ENCODE assay signal across 8 cellular contexts in the genomic region with DNA sequence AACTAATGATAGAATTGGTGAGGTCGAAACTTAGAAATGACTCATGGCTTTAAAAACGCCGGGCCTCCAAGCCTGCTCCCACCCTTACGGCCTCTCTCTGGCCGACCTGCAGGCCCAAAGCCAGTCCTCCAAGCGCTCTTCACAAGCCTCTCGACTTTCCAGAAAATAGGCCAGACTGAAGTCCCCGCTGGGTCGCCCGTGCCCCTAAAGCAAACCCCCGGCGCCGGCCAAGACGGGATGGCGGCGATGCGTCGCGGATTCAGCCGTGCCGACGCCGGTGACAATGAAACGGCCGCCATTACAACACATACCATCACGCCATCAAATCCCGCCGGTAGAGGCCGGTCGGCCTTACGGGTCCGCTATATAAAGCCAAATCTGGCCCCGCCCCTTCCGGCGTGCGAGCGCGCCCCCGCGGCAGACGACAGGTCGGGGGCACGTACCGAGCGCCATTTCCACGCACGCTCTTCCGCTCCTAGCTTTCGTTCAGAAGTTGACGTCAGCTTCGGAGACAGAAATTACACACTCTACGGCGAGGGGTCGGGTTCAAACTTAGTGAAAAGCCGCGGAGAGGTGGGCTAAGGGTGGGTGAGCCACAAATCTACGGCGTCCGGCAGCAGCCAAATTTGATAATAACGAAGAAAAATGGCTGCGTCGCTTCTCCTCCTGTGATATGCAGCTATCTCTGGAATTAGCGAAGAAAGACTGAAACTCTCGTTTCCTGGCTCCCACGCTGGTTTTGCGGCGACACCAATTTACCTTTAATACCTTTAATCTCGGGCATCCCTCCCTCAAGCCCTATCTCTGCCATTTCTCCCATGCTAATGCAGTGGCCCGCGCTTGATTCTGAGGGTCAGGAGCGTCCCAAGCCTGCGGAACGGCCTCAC. TPM values are rescaled to one million over a fixed set of nuclear protein-coding genes. Genes with fewer than 3 reads are reported as not detected.
DNase-seq lines count a peak whose midpoint lies in the region; ATAC-seq and TF ChIP-seq lines count a peak whose summit lies in the region.

A gene (minus strand): TSS at position 340 of the 887 bp plus-strand sequence. CDS start 26 bp downstream, at position 314.

- CTCF ChIA-PET in activated CD4-positive, alpha-beta memory T cell treated with anti-CD3 and anti-CD28 coated beads, Interleukin-2, amount 10 ng/mL, durations not matched to agents 7 days and 5 days (lab: Charles Lee) = interaction anchor here (0.5 to 8.1 kb wide), 18 partner anchors 9 to 1699 kb away, joined by 3 to 115 read pairs (median 4); a partner anchor contains a TSS

- H3K36me3 Mint-ChIP-seq in CD14-positive monocyte = peaks cover 36 to 38% of the 10 kb centered on the region in 2 donors
- H3K36me3 Mint-ChIP-seq in activated CD4-positive, alpha-beta memory T cell treated with anti-CD3 and anti-CD28 coated beads, Interleukin-2, amount 10 ng/mL, durations not matched to agents 7 days and 5 days (ENCODE audit: low read depth) = peaks cover 51% of the 10 kb centered on the region

- peaks cover 0 to 2% (median 0%) of the 10 kb centered on the region in 7 donors for H3K9me3 Mint-ChIP-seq in CD14-positive monocyte
- H3K9me3 Mint-ChIP-seq in activated CD4-positive, alpha-beta memory T cell treated with anti-CD3 and anti-CD28 coated beads, Interleukin-2, amount 10 ng/mL, durations not matched to agents 7 days and 5 days = no peaks in the 10 kb centered on the region

- intact Hi-C loops in CD14-positive monocyte (cut with micrococcal nuclease) = loop anchor here (2.0 to 10.0 kb wide), 5 partner anchors 149 to 725 kb away; a partner anchor contains a TSS
- intact Hi-C loops in lower leg skin (cut with DNase I; ENCODE audit: low total_unique reads) = loop anchor here (5.0 to 10.0 kb wide), 2 partner anchors 205 to 447 kb away; a partner anchor contains a TSS

- no peaks in the 10 kb centered on the region for H3K9me3 ChIP-seq in duodenal mucosa (ENCODE audit: control insufficient read depth in 1 of 2, low read length in 2 of 2)

- peaks cover 36 to 41% of the 10 kb centered on the region in 2 donors for H3K4me1 ChIP-seq in duodenal mucosa (ENCODE audit: control insufficient read depth in 1 of 2, insufficient read depth in 2 of 2, low read length in 2 of 2)

- peak; percentile 91 for ATAC-seq in GM19397 (IDR thresholded peaks at IDR 0.05; ENCODE audit: unreplicated experiment)
- peak; percentile 76 for ATAC-seq in HG03571 (IDR thresholded peaks at IDR 0.05; ENCODE audit: unreplicated experiment)

- H3K27me3 ChIP-seq in duodenal mucosa (ENCODE audit: control insufficient read depth in 1 of 2, insufficient read depth in 2 of 2, low read length in 2 of 2) = no peaks in the 10 kb centered on the region

- POLR2A ChIA-PET in activated CD4-positive, alpha-beta memory T cell treated with anti-CD3 and anti-CD28 coated beads, Interleukin-2, amount 10 ng/mL, durations not matched to agents 7 days and 5 days (lab: Charles Lee) = interaction anchor here (0.6 to 7.4 kb wide), 65 partner anchors 9 to 1632 kb away, joined by 3 to 134 read pairs (median 4); a partner anchor contains a TSS

- 0% methylated on average over 63 to 69 of the region's 73 CpGs for WGBS in lower leg skin, 2 donors

- no peak for TF ChIP-seq CTCF in CD14-positive monocyte (IDR thresholded peaks at IDR 0.05)
- no peak for TF ChIP-seq CTCF in lower leg skin (IDR thresholded peaks at IDR 0.05)

- H3K4me3 Mint-ChIP-seq in CD14-positive monocyte = peak within 1 kb of the TSS; percentile 98 to 99
- peak within 1 kb of the TSS; percentile 95 for H3K4me3 Mint-ChIP-seq in activated CD4-positive, alpha-beta memory T cell treated with anti-CD3 and anti-CD28 coated beads, Interleukin-2, amount 10 ng/mL, durations not matched to agents 7 days and 5 days

- peaks cover 37% of the 10 kb centered on the region for H3K4me1 Mint-ChIP-seq in CD14-positive monocyte
- peaks cover 44% of the 10 kb centered on the region for H3K4me1 Mint-ChIP-seq in activated CD4-positive, alpha-beta memory T cell treated with anti-CD3 and anti-CD28 coated beads, Interleukin-2, amount 10 ng/mL, durations not matched to agents 7 days and 5 days

- TF ChIP-seq POLR2A in lower leg skin (IDR thresholded peaks at IDR 0.05) = peak in 1 of 2 donors; percentile 97

- peaks cover 34 to 37% of the 10 kb centered on the region in 2 donors for H3K36me3 ChIP-seq in duodenal mucosa (ENCODE audit: control insufficient read depth in 1 of 2, insufficient read depth in 2 of 2, low read length in 2 of 2)

- H3K4me3 ChIP-seq in duodenal mucosa (ENCODE audit: low read depth in 1 of 2, low read length in 2 of 2) = peak within 1 kb of the TSS; percentile 76 to 93
- peak within 1 kb of the TSS; percentile 69 for H3K4me3 ChIP-seq in lower leg skin (ENCODE audit: low read depth, poor library complexity, severe bottlenecking)

- DNase-seq in CD14-positive monocyte (ENCODE audit: low spot score) (peak; percentile 94), NCI-H82 treated with DMSO at 0.1 percent for 48 hours (lab: John Stamatoyannopoulos, UW; ENCODE audit: unreplicated experiment) (peak; percentile 92), lower leg skin (ENCODE audit: low spot score in 2 of 2) (peak; percentile 95 to 99)
- DNase-seq in activated CD4-positive, alpha-beta memory T cell treated with anti-CD3 and anti-CD28 coated beads, Interleukin-2, amount 10 ng/mL, durations not matched to agents 7 days and 5 days = peak; percentile 96
- DNase-seq in stimulated activated CD4-positive, alpha-beta T cell treated with anti-CD3 and anti-CD28 coated beads, Interleukin-4, amount 100 ng/mL, for 48 hours (ENCODE audit: low read depth in 2 of 2) = peak; percentile 89 to 98

- H3K27me3 Mint-ChIP-seq in CD14-positive monocyte (ENCODE audit: low read depth in 3 of 3) = peaks cover 0 to 3% (median 2%) of the 10 kb centered on the region in 3 donors
- H3K27me3 Mint-ChIP-seq in activated CD4-positive, alpha-beta memory T cell treated with anti-CD3 and anti-CD28 coated beads, Interleukin-2, amount 10 ng/mL, durations not matched to agents 7 days and 5 days = no peaks in the 10 kb centered on the region

- peak within 1 kb of the TSS; percentile 84 to 97 for H3K9ac ChIP-seq in duodenal mucosa (ENCODE audit: low read depth in 1 of 2, low read length in 2 of 2)

- peak within 1 kb of the TSS; percentile 95 to 99 (median 99) for H3K27ac Mint-ChIP-seq in CD14-positive monocyte
- peak within 1 kb of the TSS; percentile 96 for H3K27ac Mint-ChIP-seq in activated CD4-positive, alpha-beta memory T cell treated with anti-CD3 and anti-CD28 coated beads, Interleukin-2, amount 10 ng/mL, durations not matched to agents 7 days and 5 days

- peak within 1 kb of the TSS; percentile 99 for H3K27ac ChIP-seq in duodenal mucosa (ENCODE audit: low read depth, low read length)

RNA-seq across cellular contexts. Expression of the gene that starts here (rescaled TPM):
- polyA plus RNA-seq in CD14-positive monocyte = 100 to 1,000 TPM; 604 to 698 TPM
- 1,000 to 10,000 TPM; 1,526 to 1,529 TPM for total RNA-seq in activated CD4-positive, alpha-beta memory T cell treated with anti-CD3 and anti-CD28 coated beads, Interleukin-2, amount 10 ng/mL, durations not matched to agents 7 days and 5 days
- total RNA-seq in lower leg skin = 1,000 to 10,000 TPM; 2,414 to 3,362 (median 2,993) TPM

Comparison
In these comparisons a context has a peak if more than half of its experiments do, and no peak if none do; other contexts are left out.
1. Peak in every context shown above with its lines: DNase-seq, ATAC-seq, H3K4me3 ChIP-seq and H3K27ac ChIP-seq.